Comparison of ENCODE assay signal across 19 cellular contexts in the genomic region with DNA sequence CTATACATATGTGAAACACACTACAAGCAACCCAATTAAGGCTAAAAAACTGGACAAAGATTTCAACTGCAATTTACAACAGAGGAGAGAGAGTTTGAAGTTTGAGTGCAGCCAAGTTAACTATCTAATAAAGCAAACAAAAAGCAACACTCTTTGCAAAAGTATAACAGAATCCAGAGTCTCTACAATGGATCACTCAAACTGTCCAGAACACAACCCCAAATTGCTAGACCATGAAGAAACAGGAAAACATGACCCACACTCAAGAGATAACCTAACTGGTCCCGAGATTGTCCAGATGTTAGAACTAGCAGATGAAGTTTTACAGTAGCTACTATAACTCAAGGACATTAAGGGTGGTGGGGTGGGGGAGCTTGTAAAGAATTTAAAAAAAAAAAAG. TPM values are rescaled to one million over a fixed set of nuclear protein-coding genes. Genes with fewer than 3 reads are reported as not detected.
A peak's percentile ranks its signal among the peaks of the same experiment; 100 is the strongest.
DNase-seq lines count a peak whose midpoint lies in the region; ATAC-seq, FAIRE-seq and TF ChIP-seq lines count a peak whose summit lies in the region.
"Had no signal": no experiment of that assay in that cellular context is flagged by ENCODE, and none has a peak within 500 bp of the region (broad histone marks: within the 10 kb centered on the region; RNA-seq: fewer than 3 reads in every experiment).

No MANE protein-coding gene starts in this region.

- peaks cover 20% of the 10 kb centered on the region for H3K36me3 Mint-ChIP-seq in central memory CD8-positive, alpha-beta T cell (ENCODE audit: insufficient read depth)

- POLR2A ChIA-PET in HepG2 (lab: Yijun Ruan, JAX) (no interaction called here), PC-9 (lab: Charles Lee; ENCODE audit: unreplicated experiment) (no interaction called here)

- H3K27me3 ChIP-seq in HepG2 (ENCODE audit: control insufficient read depth in 1 of 2, insufficient read depth in 2 of 2, low read length in 2 of 2) = no peaks in the 10 kb centered on the region
- H3K27me3 ChIP-seq in right lobe of liver = no peaks in the 10 kb centered on the region
- H3K27me3 ChIP-seq in Karpas-422 (ENCODE audit: low read length) = no peaks in the 10 kb centered on the region
- H3K27me3 ChIP-seq in PC-9 (ENCODE audit: insufficient read depth, low read depth) = no peaks in the 10 kb centered on the region
- H3K27me3 ChIP-seq: BE2C had no signal

- no peaks in the 10 kb centered on the region for H3K9me3 ChIP-seq in HepG2 (ENCODE audit: low read length)
- peaks cover 0 to 8% (median 0%) of the 10 kb centered on the region in 4 donors for H3K9me3 ChIP-seq in right lobe of liver
- H3K9me3 ChIP-seq in Karpas-422 (ENCODE audit: low read length) = no peaks in the 10 kb centered on the region
- no peaks in the 10 kb centered on the region for H3K9me3 ChIP-seq in PC-9 (ENCODE audit: insufficient read depth, low read depth)
- H3K9me3 ChIP-seq: BE2C had no signal

- TF ChIP-seq EP300 in HepG2 (IDR thresholded peaks at IDR 0.05; ENCODE audit: low read depth in 2 of 2, low read length in 2 of 2) = no peak
- no peak for TF ChIP-seq EP300 in HepG2 (CRISPR knock-in tag; IDR thresholded peaks at IDR 0.05; ENCODE audit: borderline replicate concordance)

- no peak overlapping the region for H3K4me3 Mint-ChIP-seq in central memory CD8-positive, alpha-beta T cell
- H3K4me3 Mint-ChIP-seq: CD4-positive, alpha-beta T cell; H9 had no signal

- TF ChIP-seq CTCF in HepG2 (CRISPR knock-in tag; IDR thresholded peaks at IDR 0.05) (no peak), right lobe of liver (IDR thresholded peaks at IDR 0.05) (no peak), PC-9 (conservative IDR thresholded peaks at IDR 0.05) (no peak)

- H2AFZ ChIP-seq in HepG2 (ENCODE audit: low read length) (no peak overlapping the region), Karpas-422 (ENCODE audit: low read length) (no peak overlapping the region), PC-9 (no peak overlapping the region)

- no peaks in the 10 kb centered on the region for H4K20me1 ChIP-seq in HepG2 (ENCODE audit: insufficient read depth, low read length)
- H4K20me1 ChIP-seq in Karpas-422 (ENCODE audit: insufficient read depth, low read depth, low read length) = no peaks in the 10 kb centered on the region
- no peaks in the 10 kb centered on the region for H4K20me1 ChIP-seq in PC-9 (ENCODE audit: insufficient read depth)

- H3K79me2 ChIP-seq in HepG2 (ENCODE audit: insufficient read depth, low read length) (no peaks in the 10 kb centered on the region), Karpas-422 (ENCODE audit: low read length) (peaks cover 78% of the 10 kb centered on the region), PC-9 (ENCODE audit: low read depth) (no peaks in the 10 kb centered on the region)

- in situ Hi-C loops in HepG2 (cut with HindIII; ENCODE audit: extremely low pct_ligation_motif_present, low pct_unique_long_range_greater_than_20kb) = no loop called here

- peak overlapping the region; percentile 16 for H3K27ac Mint-ChIP-seq in central memory CD8-positive, alpha-beta T cell (ENCODE audit: low read depth)
- H3K27ac Mint-ChIP-seq: CD4-positive, alpha-beta T cell; H9; IgD-negative memory B cell had no signal

- H3K4me1 ChIP-seq in HepG2 (ENCODE audit: insufficient read depth, low read length) = peaks cover 49% of the 10 kb centered on the region
- no peaks in the 10 kb centered on the region for H3K4me1 ChIP-seq in right lobe of liver
- peaks cover 47% of the 10 kb centered on the region for H3K4me1 ChIP-seq in Karpas-422 (ENCODE audit: low read length)
- H3K4me1 ChIP-seq in PC-9 (replicated peaks; ENCODE audit: insufficient read depth) = peaks cover 11% of the 10 kb centered on the region
- H3K4me1 ChIP-seq: BE2C had no signal

- DNase-seq in HepG2 (ENCODE audit: low spot score) = no peak
- no peak for DNase-seq in right lobe of liver
- DNase-seq in Karpas-422 = no peak
- no peak for DNase-seq in central memory CD8-positive, alpha-beta T cell (ENCODE audit: low spot score in 2 of 2)
- DNase-seq in PC-9 = no peak
- DNase-seq: BE2C; C1 segment of cervical spinal cord; Caco-2; CD4-positive, alpha-beta T cell; H9; KG1 had no signal

- CTCF ChIA-PET in HepG2 (lab: Yijun Ruan, JAX; ENCODE audit: low intra/inter-chr PET ratio, low total read pairs) = no interaction called here
- CTCF ChIA-PET in PC-9 (lab: Charles Lee) = no interaction called here

- H3K27me3 Mint-ChIP-seq in central memory CD8-positive, alpha-beta T cell = no peaks in the 10 kb centered on the region
- H3K27me3 Mint-ChIP-seq: CD4-positive, alpha-beta T cell; IgD-negative memory B cell had no signal

- ATAC-seq in HepG2 (no peak), right lobe of liver (no peak), GM18907 (IDR thresholded peaks at IDR 0.05; ENCODE audit: unreplicated experiment) (no peak), GM19463 (IDR thresholded peaks at IDR 0.05; ENCODE audit: unreplicated experiment) (no peak)
- ATAC-seq in central memory CD8-positive, alpha-beta T cell (replicated peaks; ENCODE audit: extremely low read depth, poor library complexity, severe bottlenecking) = no peak

- intact Hi-C loops in HepG2 (cut with micrococcal nuclease; ENCODE audit: unreplicated experiment) (loop anchor here (5.0 kb wide), 1 partner anchor 53 kb away; a partner anchor contains a TSS), right lobe of liver (cut with DNase I) (no loop called here), PC-9 (cut with micrococcal nuclease; ENCODE audit: unreplicated experiment) (no loop called here)

- no TSS peak for BruUV-seq in HepG2 (replicated peaks; lab: Mats Ljungman, UMichigan)
- BruUV-seq in PC-9 (replicated peaks; lab: Mats Ljungman, UMichigan) = no TSS peak

- H3K4me2 ChIP-seq in HepG2 (ENCODE audit: low read depth, low read length) (no peak overlapping the region), Karpas-422 (ENCODE audit: low read depth, low read length, poor library complexity, severe bottlenecking) (no peak overlapping the region), PC-9 (no peak overlapping the region)

- H3K36me3 ChIP-seq in HepG2 (replicated peaks in 1 of 2; ENCODE audit: control insufficient read depth in 1 of 2, insufficient read depth in 2 of 2, low read length in 2 of 2) = peaks cover 2 to 5% of the 10 kb centered on the region in 2 experiments; a peak in 2 of 5 replicates
- peaks cover 0 to 21% (median 3%) of the 10 kb centered on the region in 4 donors for H3K36me3 ChIP-seq in right lobe of liver
- H3K36me3 ChIP-seq in Karpas-422 (ENCODE audit: insufficient read depth, low read length) = peaks cover 74% of the 10 kb centered on the region
- no peaks in the 10 kb centered on the region for H3K36me3 ChIP-seq in PC-9 (ENCODE audit: low read depth)
- H3K36me3 ChIP-seq: BE2C had no signal

- TF ChIP-seq POLR2A in HepG2 (IDR thresholded peaks at IDR 0.05; ENCODE audit: insufficient read depth in 1 of 2, low read depth in 2 of 2, low read length in 2 of 2) (no peak), right lobe of liver (IDR thresholded peaks at IDR 0.05) (no peak)

- peaks cover 24% of the 10 kb centered on the region for H3K4me1 Mint-ChIP-seq in central memory CD8-positive, alpha-beta T cell

- no peak for FAIRE-seq in HepG2 (lab: Jason Lieb, UNC)
- FAIRE-seq: D721Med, G401.6, GM12891, H1 had no signal

- no peaks in the 10 kb centered on the region for H3K9me2 ChIP-seq in Karpas-422 (replicated peaks; ENCODE audit: insufficient read depth, low read length)
- H3K9me2 ChIP-seq in PC-9 (ENCODE audit: insufficient read depth) = no peaks in the 10 kb centered on the region

- H3K4me3 ChIP-seq in HepG2 (replicated peaks in 1 of 3; ENCODE audit: insufficient read depth in 1 of 3, low read depth in 2 of 3, low read length in 3 of 3) (no peak overlapping the region), right lobe of liver (no peak overlapping the region), Karpas-422 (ENCODE audit: low read length) (no peak overlapping the region), PC-9 (no peak overlapping the region)

- H3F3A ChIP-seq in PC-9 (ENCODE audit: insufficient read depth, low read depth) = peaks cover 3% of the 10 kb centered on the region; the same call in 1 of the 2 replicates

- no peak for TF ChIP-seq RAD21 in HepG2 (CRISPR knock-in tag; IDR thresholded peaks at IDR 0.05)

- no peak overlapping the region for H3K9ac ChIP-seq in HepG2 (ENCODE audit: insufficient read depth, low read depth, low read length)
- H3K9ac ChIP-seq in Karpas-422 (ENCODE audit: low read length) = no peak overlapping the region

- H3K27ac ChIP-seq in HepG2 (ENCODE audit: extremely low read length, insufficient read depth, low read length) (peak overlapping the region; percentile 19), right lobe of liver (no peak overlapping the region), Karpas-422 (ENCODE audit: low read length) (peak overlapping the region; percentile 64), PC-9 (no peak overlapping the region)
- H3K27ac ChIP-seq: HL-60 had no signal

- 96% methylated on average over 1 of the region's 1 CpG for WGBS in HepG2 (ENCODE audit: low lambda C conversion rate)
- WGBS in right lobe of liver (ENCODE audit: insufficient coverage, low coverage, low lambda C conversion rate, missing lambda C conversion rate) = 67% methylated on average over 1 of the region's 1 CpG

- peaks cover 6% of the 10 kb centered on the region for H3K9me3 Mint-ChIP-seq in central memory CD8-positive, alpha-beta T cell

RNA-seq across cellular contexts. Expression of a gene that starts 14.8 kb away (rescaled TPM):
- total RNA-seq in HepG2 (2016; rRNA removed; fragmentation: Illumina TruSeq; extraction: Trizol) = 14.2 and 32.1 TPM in 2 replicates
- 6.1 and 6.5 TPM in 2 replicates for total RNA-seq in HepG2 (2016; cell fraction: cytosol; rRNA removed; fragmentation: Illumina TruSeq; extraction: Trizol; ENCODE audit: low read depth)
- total RNA-seq in HepG2 (2016; cell fraction: insoluble cytoplasmic fraction; rRNA removed; fragmentation: Illumina TruSeq; extraction: Trizol) = 12.7 and 32.7 TPM in 2 replicates
- 6.4 and 8.1 TPM in 2 replicates for total RNA-seq in HepG2 (2016; cell fraction: membrane; rRNA removed; fragmentation: Illumina TruSeq; extraction: Trizol)
- total RNA-seq in HepG2 (2016; cell fraction: nucleus; rRNA removed; fragmentation: Illumina TruSeq; extraction: Trizol) = 44.8 and 49.9 TPM in 2 replicates
- polyA plus RNA-seq in HepG2 (2011; rRNA removed) = 37.3 and 40.2 TPM in 2 replicates
- polyA plus RNA-seq in HepG2 (2011; cell fraction: cytosol; rRNA removed) = 17.9 and 27.7 TPM in 2 replicates
- polyA plus RNA-seq in HepG2 (2011; cell fraction: nucleus; rRNA removed) = 33.5 and 40.4 TPM in 2 replicates
- polyA plus RNA-seq in HepG2 (2012) = 28.3 and 31.8 TPM in 2 replicates
- 2.9 TPM in 2 replicates for polyA plus RNA-seq in HepG2 (2016; cell fraction: cytosol; fragmentation: Illumina TruSeq; extraction: Trizol; ENCODE audit: low read depth)
- 14.3 and 16.5 TPM in 2 replicates for polyA plus RNA-seq in HepG2 (2016; cell fraction: insoluble cytoplasmic fraction; fragmentation: Illumina TruSeq; extraction: Trizol; ENCODE audit: low read depth)
- 3.8 and 5.3 TPM in 2 replicates for polyA plus RNA-seq in HepG2 (2016; cell fraction: membrane; fragmentation: Illumina TruSeq; extraction: Trizol; ENCODE audit: low read depth)
- polyA plus RNA-seq in HepG2 (2016; cell fraction: nucleus; fragmentation: Illumina TruSeq; extraction: Trizol; ENCODE audit: insufficient read depth, low read depth) = 75.9 and 82.4 TPM in 2 replicates
- polyA minus RNA-seq in HepG2 (2011; rRNA and poly(A)+ RNA removed; ENCODE audit: low replicate concordance) = 15.6 and 65.9 TPM in 2 replicates
- polyA minus RNA-seq in HepG2 (2011; cell fraction: cytosol; rRNA and poly(A)+ RNA removed) = 12.3 and 20.1 TPM in 2 replicates
- 36.6 and 51.0 TPM in 2 replicates for polyA minus RNA-seq in HepG2 (2011; cell fraction: nucleus; rRNA and poly(A)+ RNA removed)
- 10 to 100 TPM; 20.1 to 22.3 (median 21.4) TPM for total RNA-seq in right lobe of liver
- 64.2 and 142 TPM in 2 replicates for total RNA-seq in Karpas-422 (2014; rRNA removed; shearing (Covaris generic); ENCODE audit: low replicate concordance)
- total RNA-seq in PC-9 (2021) = 23.4 and 33.7 TPM in 2 replicates

RNA-seq across cellular contexts. Expression of a gene that starts 50.9 kb away (rescaled TPM):
- total RNA-seq in HepG2 (2016; rRNA removed; fragmentation: Illumina TruSeq; extraction: Trizol) = 47.0 and 60.6 TPM in 2 replicates
- total RNA-seq in HepG2 (2016; cell fraction: cytosol; rRNA removed; fragmentation: Illumina TruSeq; extraction: Trizol; ENCODE audit: low read depth) = 80.8 and 93.1 TPM in 2 replicates
- total RNA-seq in HepG2 (2016; cell fraction: insoluble cytoplasmic fraction; rRNA removed; fragmentation: Illumina TruSeq; extraction: Trizol) = 46.0 and 57.6 TPM in 2 replicates
- 44.7 and 51.6 TPM in 2 replicates for total RNA-seq in HepG2 (2016; cell fraction: membrane; rRNA removed; fragmentation: Illumina TruSeq; extraction: Trizol)
- total RNA-seq in HepG2 (2016; cell fraction: nucleus; rRNA removed; fragmentation: Illumina TruSeq; extraction: Trizol) = 36.7 and 42.3 TPM in 2 replicates
- polyA plus RNA-seq in HepG2 (2011; rRNA removed) = 11.2 and 12.0 TPM in 2 replicates
- polyA plus RNA-seq in HepG2 (2011; cell fraction: cytosol; rRNA removed) = 5.4 and 8.8 TPM in 2 replicates
- 9.9 and 12.0 TPM in 2 replicates for polyA plus RNA-seq in HepG2 (2011; cell fraction: nucleus; rRNA removed)
- 20.7 and 21.4 TPM in 2 replicates for polyA plus RNA-seq in HepG2 (2012)
- 0.28 and 0.44 TPM in 2 replicates for polyA plus RNA-seq in HepG2 (2016; cell fraction: cytosol; fragmentation: Illumina TruSeq; extraction: Trizol; ENCODE audit: low read depth)
- polyA plus RNA-seq in HepG2 (2016; cell fraction: insoluble cytoplasmic fraction; fragmentation: Illumina TruSeq; extraction: Trizol; ENCODE audit: low read depth) = 19.5 and 21.8 TPM in 2 replicates
- 1.3 and 1.8 TPM in 2 replicates for polyA plus RNA-seq in HepG2 (2016; cell fraction: membrane; fragmentation: Illumina TruSeq; extraction: Trizol; ENCODE audit: low read depth)
- 24.5 and 25.6 TPM in 2 replicates for polyA plus RNA-seq in HepG2 (2016; cell fraction: nucleus; fragmentation: Illumina TruSeq; extraction: Trizol; ENCODE audit: insufficient read depth, low read depth)
- polyA minus RNA-seq in HepG2 (2011; rRNA and poly(A)+ RNA removed; ENCODE audit: low replicate concordance) = 35.2 and 42.4 TPM in 2 replicates
- polyA minus RNA-seq in HepG2 (2011; cell fraction: cytosol; rRNA and poly(A)+ RNA removed) = 48.0 and 55.6 TPM in 2 replicates
- 44.7 and 56.6 TPM in 2 replicates for polyA minus RNA-seq in HepG2 (2011; cell fraction: nucleus; rRNA and poly(A)+ RNA removed)
- total RNA-seq in right lobe of liver = 10 to 100 TPM; 10.6 to 17.1 (median 14.6) TPM
- 40.4 and 56.2 TPM in 2 replicates for total RNA-seq in Karpas-422 (2014; rRNA removed; shearing (Covaris generic); ENCODE audit: low replicate concordance)
- total RNA-seq in PC-9 (2021) = 40.1 and 40.3 TPM in 2 replicates

Comparison
In these comparisons a context has a peak if more than half of its experiments do, and no peak if none do; other contexts are left out.
1. H3K27ac ChIP-seq: peak in HepG2 (single experiment) and Karpas-422 (single experiment); none in right lobe of liver (0 of 3) and PC-9 (single experiment).